ENCODE assay signal across 8 cellular contexts in genomic region chr17:26885244-26885970, GRCh38.
DNase-seq lines count a peak whose midpoint lies in the region; ATAC-seq and TF ChIP-seq lines count a peak whose summit lies in the region.
"Not testable (repeated sequence)": the region's sequence is repeated elsewhere in the genome, so short reads cannot be mapped to it uniquely, and the experiment has no call there.

No MANE protein-coding gene starts in this region.

- WGBS in lung, 2 donors = 72 to 76% methylated on average over 8 of the region's 8 CpGs
- WGBS in psoas muscle, 3 donors = 65 to 66% (median 66%) methylated on average over 8 of the region's 8 CpGs

- TF ChIP-seq CTCF in Calu3 (IDR thresholded peaks at IDR 0.05; ENCODE audit: unreplicated experiment); foreskin keratinocyte (conservative IDR thresholded peaks at IDR 0.05); lung (IDR thresholded peaks at IDR 0.05; ENCODE audit: control extremely low read depth, extremely low read depth); psoas muscle (IDR thresholded peaks at IDR 0.05): not testable (repeated sequence)

- H3K4me3 Mint-ChIP-seq in Calu3 (ENCODE audit: low read depth, unreplicated experiment); activated CD8-positive, alpha-beta T cell treated with anti-CD3 and anti-CD28 coated beads, Interleukin-2, amount 10 ng/mL, durations not matched to agents 7 days and 5 days; activated naive CD8-positive, alpha-beta T cell treated with anti-CD3 and anti-CD28 coated beads for 36 hours; stimulated activated naive CD8-positive, alpha-beta T cell treated with anti-CD3 and anti-CD28 coated beads, Interleukin-15, amount 100 ng/mL, for 72 hours: not testable (repeated sequence)

- H3K4me3 ChIP-seq in SJSA1, lung, psoas muscle: not testable (repeated sequence)

- not testable (repeated sequence) for H3K27me3 ChIP-seq in SJSA1 (replicated peaks); foreskin keratinocyte; lung (ENCODE audit: control insufficient read depth, insufficient read depth); psoas muscle (ENCODE audit: insufficient read depth in 3 of 3, low read length in 2 of 3)

- DNase-seq in Calu3 (peak; percentile 64), SJSA1 (ENCODE audit: low read depth in 1 of 2, low spot score in 2 of 2) (peak in 1 of 2 experiments; percentile 57), lung (ENCODE audit: low spot score) (peak; percentile 66), psoas muscle (peak in 1 of 2 donors; percentile 3)
- peak; percentile 30 for DNase-seq in activated CD8-positive, alpha-beta T cell treated with anti-CD3 and anti-CD28 coated beads, Interleukin-2, amount 10 ng/mL, durations not matched to agents 7 days and 5 days
- DNase-seq in activated naive CD8-positive, alpha-beta T cell treated with anti-CD3 and anti-CD28 coated beads for 36 hours = peak; percentile 34
- DNase-seq in foreskin keratinocyte = not testable (repeated sequence)
- DNase-seq in stimulated activated naive CD8-positive, alpha-beta T cell treated with anti-CD3 and anti-CD28 coated beads, Interleukin-15, amount 100 ng/mL, for 72 hours = peak; percentile 54 to 79

- not testable (repeated sequence) for H3K9me3 ChIP-seq in SJSA1 (replicated peaks); lung (ENCODE audit: control insufficient read depth in 2 of 2, insufficient read depth in 1 of 2, low read length in 1 of 2); psoas muscle

- CTCF ChIA-PET in Calu3 (lab: Charles Lee) = interaction anchor here (0.7 to 1.2 kb wide), 2 partner anchors 282 to 965 kb away, joined by 3 to 4 read pairs; no protein-coding TSS in a partner anchor
- CTCF ChIA-PET in activated CD8-positive, alpha-beta T cell treated with anti-CD3 and anti-CD28 coated beads, Interleukin-2, amount 10 ng/mL, durations not matched to agents 7 days and 5 days (lab: Charles Lee) = interaction anchor here (1.1 kb wide), 1 partner anchor 965 kb away, joined by 3 read pairs; no protein-coding TSS in a partner anchor

- not testable (repeated sequence) for H3K36me3 Mint-ChIP-seq in Calu3 (ENCODE audit: insufficient read depth, unreplicated experiment); activated CD8-positive, alpha-beta T cell treated with anti-CD3 and anti-CD28 coated beads, Interleukin-2, amount 10 ng/mL, durations not matched to agents 7 days and 5 days (ENCODE audit: low read depth); activated naive CD8-positive, alpha-beta T cell treated with anti-CD3 and anti-CD28 coated beads for 36 hours

- H3K4me1 ChIP-seq in SJSA1 (replicated peaks); foreskin keratinocyte; lung (ENCODE audit: control insufficient read depth in 2 of 2, insufficient read depth in 2 of 2, low read length in 2 of 2); psoas muscle: not testable (repeated sequence)

- not testable (repeated sequence) for ATAC-seq in activated CD8-positive, alpha-beta T cell treated with anti-CD3 and anti-CD28 coated beads, Interleukin-2, amount 10 ng/mL, durations not matched to agents 7 days and 5 days
- ATAC-seq in foreskin keratinocyte (peak; percentile 32), lung (ENCODE audit: insufficient read depth, low FRiP score) (peak; percentile 12), psoas muscle (peak; percentile 37 to 53 (median 49))
- ATAC-seq in stimulated activated naive CD8-positive, alpha-beta T cell treated with anti-CD3 and anti-CD28 coated beads, Interleukin-15, amount 100 ng/mL, for 72 hours = peak; percentile 49

- POLR2A ChIA-PET in activated CD8-positive, alpha-beta T cell treated with anti-CD3 and anti-CD28 coated beads, Interleukin-2, amount 10 ng/mL, durations not matched to agents 7 days and 5 days (lab: Charles Lee) = not testable (repeated sequence)

- peak overlapping the region; percentile 47; the same call in 1 of the 2 replicates for H3K27ac ChIP-seq in SJSA1
- H3K27ac ChIP-seq in foreskin keratinocyte; lung (ENCODE audit: low read depth in 1 of 2, low read length in 1 of 2); psoas muscle: not testable (repeated sequence)

- H3K27me3 Mint-ChIP-seq in Calu3 (ENCODE audit: unreplicated experiment); activated CD8-positive, alpha-beta T cell treated with anti-CD3 and anti-CD28 coated beads, Interleukin-2, amount 10 ng/mL, durations not matched to agents 7 days and 5 days (ENCODE audit: low read depth); activated naive CD8-positive, alpha-beta T cell treated with anti-CD3 and anti-CD28 coated beads for 36 hours; stimulated activated naive CD8-positive, alpha-beta T cell treated with anti-CD3 and anti-CD28 coated beads, Interleukin-15, amount 100 ng/mL, for 72 hours: not testable (repeated sequence)

- not testable (repeated sequence) for H3K36me3 ChIP-seq in SJSA1; lung (ENCODE audit: control insufficient read depth in 2 of 2, insufficient read depth in 2 of 2, low read length in 2 of 2); psoas muscle (ENCODE audit: insufficient read depth in 1 of 2, low read depth in 1 of 2)

- H3K9me3 Mint-ChIP-seq in Calu3 (ENCODE audit: low read depth, unreplicated experiment); activated CD8-positive, alpha-beta T cell treated with anti-CD3 and anti-CD28 coated beads, Interleukin-2, amount 10 ng/mL, durations not matched to agents 7 days and 5 days (ENCODE audit: insufficient read depth); activated naive CD8-positive, alpha-beta T cell treated with anti-CD3 and anti-CD28 coated beads for 36 hours; stimulated activated naive CD8-positive, alpha-beta T cell treated with anti-CD3 and anti-CD28 coated beads, Interleukin-15, amount 100 ng/mL, for 72 hours: not testable (repeated sequence)

- not testable (repeated sequence) for H3K27ac Mint-ChIP-seq in Calu3 (ENCODE audit: unreplicated experiment); activated CD8-positive, alpha-beta T cell treated with anti-CD3 and anti-CD28 coated beads, Interleukin-2, amount 10 ng/mL, durations not matched to agents 7 days and 5 days; activated naive CD8-positive, alpha-beta T cell treated with anti-CD3 and anti-CD28 coated beads for 36 hours; stimulated activated naive CD8-positive, alpha-beta T cell treated with anti-CD3 and anti-CD28 coated beads, Interleukin-15, amount 100 ng/mL, for 72 hours

- intact Hi-C loops in Calu3 (cut with micrococcal nuclease; ENCODE audit: unreplicated experiment); psoas muscle (cut with DNase I): not testable (repeated sequence)

- BruUV-seq in Calu3 (replicated peaks; lab: Mats Ljungman, UMichigan) = not testable (repeated sequence)

- not testable (repeated sequence) for H3K4me1 Mint-ChIP-seq in Calu3 (ENCODE audit: low read depth, unreplicated experiment); activated CD8-positive, alpha-beta T cell treated with anti-CD3 and anti-CD28 coated beads, Interleukin-2, amount 10 ng/mL, durations not matched to agents 7 days and 5 days (ENCODE audit: low read depth); activated naive CD8-positive, alpha-beta T cell treated with anti-CD3 and anti-CD28 coated beads for 36 hours; stimulated activated naive CD8-positive, alpha-beta T cell treated with anti-CD3 and anti-CD28 coated beads, Interleukin-15, amount 100 ng/mL, for 72 hours
